In the genomic region with DNA sequence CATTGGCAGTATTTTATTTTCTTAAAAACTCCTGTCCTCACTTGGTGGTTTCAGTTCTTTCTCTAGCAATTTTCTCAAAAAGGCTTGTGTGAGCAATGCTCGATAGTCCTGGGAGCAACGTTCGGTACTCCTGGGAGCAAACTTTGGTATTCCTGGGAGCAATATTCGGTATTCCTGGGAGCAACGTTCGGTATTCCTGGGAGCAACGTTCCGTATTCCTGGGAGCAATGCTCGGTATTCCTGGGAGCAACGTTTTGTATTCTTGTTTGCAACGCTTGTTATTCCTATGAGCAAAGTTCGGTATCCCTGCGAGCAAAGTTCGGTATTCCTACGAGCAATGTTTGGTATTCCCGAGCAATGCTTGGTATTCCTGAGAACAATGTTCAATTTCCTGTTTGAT, we compare ENCODE assay signal across 1 cellular context.
TF ChIP-seq lines count a peak whose summit lies in the region.

No MANE protein-coding gene starts in this region.

TF ChIP-seq in GM23338, 12 proteins besides CTCF, POLR2A, EP300 and RAD21 (continued from another document):
- TF ChIP-seq, protein P1, sequence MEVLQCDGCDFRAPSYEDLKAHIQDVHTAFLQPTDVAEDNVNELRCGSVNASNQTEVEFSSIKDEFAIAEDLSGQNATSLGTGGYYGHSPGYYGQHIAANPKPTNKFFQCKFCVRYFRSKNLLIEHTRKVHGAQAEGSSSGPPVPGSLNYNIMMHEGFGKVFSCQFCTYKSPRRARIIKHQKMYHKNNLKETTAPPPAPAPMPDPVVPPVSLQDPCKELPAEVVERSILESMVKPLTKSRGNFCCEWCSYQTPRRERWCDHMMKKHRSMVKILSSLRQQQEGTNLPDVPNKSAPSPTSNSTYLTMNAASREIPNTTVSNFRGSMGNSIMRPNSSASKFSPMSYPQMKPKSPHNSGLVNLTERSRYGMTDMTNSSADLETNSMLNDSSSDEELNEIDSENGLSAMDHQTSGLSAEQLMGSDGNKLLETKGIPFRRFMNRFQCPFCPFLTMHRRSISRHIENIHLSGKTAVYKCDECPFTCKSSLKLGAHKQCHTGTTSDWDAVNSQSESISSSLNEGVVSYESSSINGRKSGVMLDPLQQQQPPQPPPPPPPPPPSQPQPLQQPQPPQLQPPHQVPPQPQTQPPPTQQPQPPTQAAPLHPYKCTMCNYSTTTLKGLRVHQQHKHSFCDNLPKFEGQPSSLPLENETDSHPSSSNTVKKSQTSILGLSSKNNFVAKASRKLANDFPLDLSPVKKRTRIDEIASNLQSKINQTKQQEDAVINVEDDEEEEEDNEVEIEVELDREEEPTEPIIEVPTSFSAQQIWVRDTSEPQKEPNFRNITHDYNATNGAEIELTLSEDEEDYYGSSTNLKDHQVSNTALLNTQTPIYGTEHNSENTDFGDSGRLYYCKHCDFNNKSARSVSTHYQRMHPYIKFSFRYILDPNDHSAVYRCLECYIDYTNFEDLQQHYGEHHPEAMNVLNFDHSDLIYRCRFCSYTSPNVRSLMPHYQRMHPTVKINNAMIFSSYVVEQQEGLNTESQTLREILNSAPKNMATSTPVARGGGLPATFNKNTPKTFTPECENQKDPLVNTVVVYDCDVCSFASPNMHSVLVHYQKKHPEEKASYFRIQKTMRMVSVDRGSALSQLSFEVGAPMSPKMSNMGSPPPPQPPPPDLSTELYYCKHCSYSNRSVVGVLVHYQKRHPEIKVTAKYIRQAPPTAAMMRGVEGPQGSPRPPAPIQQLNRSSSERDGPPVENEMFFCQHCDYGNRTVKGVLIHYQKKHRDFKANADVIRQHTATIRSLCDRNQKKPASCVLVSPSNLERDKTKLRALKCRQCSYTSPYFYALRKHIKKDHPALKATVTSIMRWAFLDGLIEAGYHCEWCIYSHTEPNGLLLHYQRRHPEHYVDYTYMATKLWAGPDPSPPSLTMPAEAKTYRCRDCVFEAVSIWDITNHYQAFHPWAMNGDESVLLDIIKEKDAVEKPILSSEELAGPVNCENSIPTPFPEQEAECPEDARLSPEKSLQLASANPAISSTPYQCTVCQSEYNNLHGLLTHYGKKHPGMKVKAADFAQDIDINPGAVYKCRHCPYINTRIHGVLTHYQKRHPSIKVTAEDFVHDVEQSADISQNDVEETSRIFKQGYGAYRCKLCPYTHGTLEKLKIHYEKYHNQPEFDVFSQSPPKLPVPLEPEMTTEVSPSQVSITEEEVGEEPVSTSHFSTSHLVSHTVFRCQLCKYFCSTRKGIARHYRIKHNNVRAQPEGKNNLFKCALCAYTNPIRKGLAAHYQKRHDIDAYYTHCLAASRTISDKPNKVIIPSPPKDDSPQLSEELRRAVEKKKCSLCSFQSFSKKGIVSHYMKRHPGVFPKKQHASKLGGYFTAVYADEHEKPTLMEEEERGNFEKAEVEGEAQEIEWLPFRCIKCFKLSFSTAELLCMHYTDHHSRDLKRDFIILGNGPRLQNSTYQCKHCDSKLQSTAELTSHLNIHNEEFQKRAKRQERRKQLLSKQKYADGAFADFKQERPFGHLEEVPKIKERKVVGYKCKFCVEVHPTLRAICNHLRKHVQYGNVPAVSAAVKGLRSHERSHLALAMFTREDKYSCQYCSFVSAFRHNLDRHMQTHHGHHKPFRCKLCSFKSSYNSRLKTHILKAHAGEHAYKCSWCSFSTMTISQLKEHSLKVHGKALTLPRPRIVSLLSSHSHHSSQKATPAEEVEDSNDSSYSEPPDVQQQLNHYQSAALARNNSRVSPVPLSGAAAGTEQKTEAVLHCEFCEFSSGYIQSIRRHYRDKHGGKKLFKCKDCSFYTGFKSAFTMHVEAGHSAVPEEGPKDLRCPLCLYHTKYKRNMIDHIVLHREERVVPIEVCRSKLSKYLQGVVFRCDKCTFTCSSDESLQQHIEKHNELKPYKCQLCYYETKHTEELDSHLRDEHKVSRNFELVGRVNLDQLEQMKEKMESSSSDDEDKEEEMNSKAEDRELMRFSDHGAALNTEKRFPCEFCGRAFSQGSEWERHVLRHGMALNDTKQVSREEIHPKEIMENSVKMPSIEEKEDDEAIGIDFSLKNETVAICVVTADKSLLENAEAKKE (CRISPR knock-in tag; IDR thresholded peaks at IDR 0.05), result no peak
- TF ChIP-seq ZNF114 (CRISPR knock-in tag; IDR thresholded peaks at IDR 0.05) (no peak), CREB1 (CRISPR knock-in tag; IDR thresholded peaks at IDR 0.05; ENCODE audit: low read depth) (no peak), EZH2phosphoT487 (IDR thresholded peaks at IDR 0.05; ENCODE audit: unreplicated experiment) (no peak), ZNF331 (CRISPR knock-in tag; IDR thresholded peaks at IDR 0.05; ENCODE audit: low read depth) (no peak)
